23 cellular contexts compared by ENCODE assay signal in genomic region chr14:24542346-24542936, GRCh38. TPM values are rescaled to one million over a fixed set of nuclear protein-coding genes. Genes with fewer than 3 reads are reported as not detected.
"Had no signal": no experiment of that assay in that cellular context is flagged by ENCODE, and none has a peak within 500 bp of the region (broad histone marks: within the 10 kb centered on the region; RNA-seq: fewer than 3 reads in every experiment).

No MANE protein-coding gene starts in this region.

- H3K4me2 ChIP-seq: hepatocyte had no signal

- H3K36me3 ChIP-seq: esophagus squamous epithelium, left ventricle myocardium inferior, sigmoid colon, thyroid gland had no signal

- H3K9me3 ChIP-seq: thyroid gland had no signal

- H3K4me3 ChIP-seq: esophagus squamous epithelium, hepatocyte, left ventricle myocardium inferior, sigmoid colon, thyroid gland had no signal

- H2AFZ ChIP-seq: hepatocyte had no signal

- ATAC-seq: activated naive CD4-positive, alpha-beta T cell treated with anti-CD3 and anti-CD28 coated beads, Interleukin-2, amount 50 U/mL, for 72 hours; natural killer cell; stimulated activated naive CD8-positive, alpha-beta T cell treated with anti-CD3 and anti-CD28 coated beads, Interleukin-15, Interleukin-2, amounts not matched to agents 100 U/mL and 50 U/mL, for 24 hours had no signal

- FAIRE-seq: colon had no signal

- H3K27me3 ChIP-seq: hepatocyte, sigmoid colon, thyroid gland had no signal

- DNase-seq: activated CD4-positive, alpha-beta memory T cell treated with anti-CD3 and anti-CD28 coated beads, Interleukin-2, amount 10 ng/mL, durations not matched to agents 7 days and 5 days; activated CD4-positive, alpha-beta T cell treated with anti-CD3 and anti-CD28 coated beads, Interleukin-2, amount 10 ng/mL, durations not matched to agents 24 days and 14 days; activated gamma-delta T cell treated with Interleukin-2 at 50 U/mL for 16 hours; aorta; central memory CD4-positive, alpha-beta T cell; effector memory CD4-positive, alpha-beta T cell; esophagus squamous epithelium; glutamatergic neuron; left ventricle myocardium inferior; midbrain; natural killer cell; retina; sigmoid colon; stimulated activated CD4-positive, alpha-beta T cell treated with anti-CD3 and anti-CD28 coated beads, Interleukin-4, amount 100 ng/mL, for 24 hours; stimulated activated naive CD8-positive, alpha-beta T cell treated with anti-CD3 and anti-CD28 coated beads, Interleukin-15, Interleukin-2, amounts not matched to agents 100 U/mL and 50 U/mL, for 24 hours; thyroid gland had no signal

- H3K4me1 ChIP-seq: esophagus squamous epithelium, left ventricle myocardium inferior, sigmoid colon, thyroid gland had no signal

- H3K27ac ChIP-seq: esophagus squamous epithelium, hepatocyte, left ventricle myocardium inferior, sigmoid colon, thyroid gland had no signal

- H3K79me2 ChIP-seq: hepatocyte had no signal

RNA-seq across cellular contexts. Expression of gene CTSG, which starts 33.6 kb away (rescaled TPM):
- total RNA-seq: activated CD4-positive, alpha-beta T cell treated with anti-CD3 and anti-CD28 coated beads, Interleukin-2, amount 10 ng/mL, durations not matched to agents 24 days and 14 days; dermis microvascular lymphatic vessel endothelial cell; hepatocyte; osteoblast; progenitor cell of endocrine pancreas had no signal
- polyA plus RNA-seq: hepatocyte had no signal

RNA-seq across cellular contexts. Expression of gene CMA1, which starts 34.4 kb away (rescaled TPM):
- total RNA-seq: activated CD4-positive, alpha-beta memory T cell treated with anti-CD3 and anti-CD28 coated beads, Interleukin-2, amount 10 ng/mL, durations not matched to agents 7 days and 5 days; activated CD4-positive, alpha-beta T cell treated with anti-CD3 and anti-CD28 coated beads, Interleukin-2, amount 10 ng/mL, durations not matched to agents 24 days and 14 days; activated naive CD4-positive, alpha-beta T cell treated with anti-CD3 and anti-CD28 coated beads, Interleukin-2, amount 50 U/mL, for 72 hours; dermis microvascular lymphatic vessel endothelial cell; hepatocyte; osteoblast; progenitor cell of endocrine pancreas; T-helper 2 cell treated with Interferon-gamma antibody and Interleukin-4, amounts not matched to agents 100 ng/mL and 5 ng/mL, for 36 hours; thyroid gland had no signal
- polyA plus RNA-seq: aorta, hepatocyte had no signal
